Comparison of ENCODE assay signal across 2 cellular contexts in genomic region chr1:161791889-161792655, GRCh38.
TF ChIP-seq lines count a peak whose summit lies in the region.

No MANE protein-coding gene starts in this region.

TF ChIP-seq in GM12878, 131 proteins besides CTCF, POLR2A, EP300 and RAD21:
- TF ChIP-seq IKZF2 (IDR thresholded peaks at IDR 0.05) (no peak), NKRF (conservative IDR thresholded peaks at IDR 0.05) (no peak), CBX3 (IDR thresholded peaks at IDR 0.05; ENCODE audit: borderline replicate concordance, low read depth) (no peak), NFYA (IDR thresholded peaks at IDR 0.05; ENCODE audit: borderline replicate concordance, low read depth, low read length) (no peak), USF2 (IDR thresholded peaks at IDR 0.05; ENCODE audit: borderline replicate concordance, low read depth, low read length) (no peak), KLF5 (IDR thresholded peaks at IDR 0.05; ENCODE audit: partially characterized antibody) (no peak), MLLT1 (IDR thresholded peaks at IDR 0.05) (no peak), SMARCA5 (IDR thresholded peaks at IDR 0.05) (no peak), CREB1 (IDR thresholded peaks at IDR 0.05; ENCODE audit: low read depth) (no peak), SIN3A (IDR thresholded peaks at IDR 0.05; ENCODE audit: low read depth, low read length) (no peak), CBX5 (IDR thresholded peaks at IDR 0.05; ENCODE audit: low read depth) (no peak), NR2F1 (conservative IDR thresholded peaks at IDR 0.05) (no peak), RFX5 (IDR thresholded peaks at IDR 0.05; ENCODE audit: low read depth, low read length) (no peak), SKIL (IDR thresholded peaks at IDR 0.05; ENCODE audit: low read depth, poor library complexity, severe bottlenecking) (no peak), ZBTB4 (CRISPR knock-in tag; IDR thresholded peaks at IDR 0.05) (no peak), SMAD5 (IDR thresholded peaks at IDR 0.05; ENCODE audit: low read depth) (no peak)

TF ChIP-seq in HepG2, 621 proteins besides CTCF, POLR2A, EP300 and RAD21:
- no peak for TF ChIP-seq PCBP2 (optimal IDR thresholded peaks at IDR 0.05; ENCODE audit: low read depth, low read length, poor library complexity, severe bottlenecking)
- no peak for TF ChIP-seq FOXJ3 (CRISPR knock-in tag; IDR thresholded peaks at IDR 0.05; ENCODE audit: borderline replicate concordance)
- no peak for TF ChIP-seq MAFK (conservative IDR thresholded peaks at IDR 0.05 in 1 of 2, IDR thresholded peaks at IDR 0.05 in 1 of 2; ENCODE audit: low read length in 2 of 2)
- no peak for TF ChIP-seq LRRFIP1 (CRISPR knock-in tag; conservative IDR thresholded peaks at IDR 0.05)
- TF ChIP-seq PITX1 (CRISPR knock-in tag; IDR thresholded peaks at IDR 0.05) = no peak
